Comparison of ENCODE assay signal across 12 cellular contexts in genomic region chr3:113153499-113154107, GRCh38. TPM values are rescaled to one million over a fixed set of nuclear protein-coding genes. Genes with fewer than 3 reads are reported as not detected.
A peak's percentile ranks its signal among the peaks of the same experiment; 100 is the strongest.
DNase-seq lines count a peak whose midpoint lies in the region; ATAC-seq and TF ChIP-seq lines count a peak whose summit lies in the region.
"Had no signal": no experiment of that assay in that cellular context is flagged by ENCODE, and none has a peak within 500 bp of the region (broad histone marks: within the 10 kb centered on the region; RNA-seq: fewer than 3 reads in every experiment).

No MANE protein-coding gene starts in this region.

- no peaks in the 10 kb centered on the region for H4K20me1 ChIP-seq in neural progenitor cell (ENCODE audit: low read depth)

- no peaks in the 10 kb centered on the region for H3K9me3 ChIP-seq in neural progenitor cell (ENCODE audit: low read depth)
- H3K9me3 ChIP-seq in BE2C: no peaks in the 10 kb centered on the region

- no peaks in the 10 kb centered on the region for H3K36me3 Mint-ChIP-seq in neural progenitor cell

- H3F3A ChIP-seq in neural progenitor cell (ENCODE audit: low read depth): peaks cover 13% of the 10 kb centered on the region

- TF ChIP-seq CTCF in neural progenitor cell (IDR thresholded peaks at IDR 0.05) (no peak), BE2C (IDR thresholded peaks at IDR 0.05; ENCODE audit: low read depth, low read length) (no peak)

- H3K9me3 Mint-ChIP-seq in neural progenitor cell: peaks cover 3% of the 10 kb centered on the region
- H3K9me3 Mint-ChIP-seq in stimulated activated naive CD8-positive, alpha-beta T cell treated with anti-CD3 and anti-CD28 coated beads, Interleukin-15, amount 100 ng/mL, for 72 hours: no peaks in the 10 kb centered on the region
- H3K9me3 Mint-ChIP-seq: activated CD4-positive, alpha-beta memory T cell treated with anti-CD3 and anti-CD28 coated beads, Interleukin-2, amount 10 ng/mL, durations not matched to agents 7 days and 5 days had no signal

- no peak overlapping the region for H3K4me2 ChIP-seq in neural progenitor cell

- ATAC-seq in GM18870 (IDR thresholded peaks at IDR 0.05; ENCODE audit: unreplicated experiment) (peak; percentile 93), HG02588 (IDR thresholded peaks at IDR 0.05; ENCODE audit: unreplicated experiment) (peak; percentile 89), HG03558 (IDR thresholded peaks at IDR 0.05; ENCODE audit: extremely low read depth, unreplicated experiment) (peak; percentile 65), GM18861 (IDR thresholded peaks at IDR 0.05; ENCODE audit: unreplicated experiment) (no peak)
- ATAC-seq in stimulated activated naive CD8-positive, alpha-beta T cell treated with anti-CD3 and anti-CD28 coated beads, Interleukin-15, amount 100 ng/mL, for 72 hours: no peak
- ATAC-seq: left colon had no signal

- no peaks in the 10 kb centered on the region for H3K27me3 ChIP-seq in neural progenitor cell
- no peaks in the 10 kb centered on the region for H3K27me3 ChIP-seq in BE2C

- no peak for DNase-seq in neural progenitor cell (ENCODE audit: low spot score)
- no peak for DNase-seq in stimulated activated naive CD8-positive, alpha-beta T cell treated with anti-CD3 and anti-CD28 coated beads, Interleukin-15, amount 100 ng/mL, for 72 hours
- DNase-seq in BE2C: no peak
- DNase-seq in putamen (ENCODE audit: low spot score): no peak
- DNase-seq: activated CD4-positive, alpha-beta memory T cell treated with anti-CD3 and anti-CD28 coated beads, Interleukin-2, amount 10 ng/mL, durations not matched to agents 7 days and 5 days; left colon; NCI-H1930; SHP77 treated with DMSO at 0.1 percent for 48 hours had no signal

- H3K27me3 Mint-ChIP-seq in neural progenitor cell (ENCODE audit: insufficient read depth, low read depth): peaks cover 2% of the 10 kb centered on the region
- H3K27me3 Mint-ChIP-seq in stimulated activated naive CD8-positive, alpha-beta T cell treated with anti-CD3 and anti-CD28 coated beads, Interleukin-15, amount 100 ng/mL, for 72 hours: peaks cover 15% of the 10 kb centered on the region

- H3K36me3 ChIP-seq in neural progenitor cell (no peaks in the 10 kb centered on the region), BE2C (no peaks in the 10 kb centered on the region)

- no peak overlapping the region for H3K9ac ChIP-seq in neural progenitor cell

- H3K4me3 ChIP-seq in neural progenitor cell (no peak overlapping the region), BE2C (ENCODE audit: low read depth, low read length) (no peak overlapping the region)

- H3K27ac ChIP-seq in neural progenitor cell: no peak overlapping the region

- peak overlapping the region; percentile 53 for H2AFZ ChIP-seq in neural progenitor cell (replicated peaks)

- peaks cover 20% of the 10 kb centered on the region for H3K4me1 ChIP-seq in neural progenitor cell
- H3K4me1 ChIP-seq in BE2C: no peaks in the 10 kb centered on the region; the same call in 1 of the 2 replicates

- peaks cover 56% of the 10 kb centered on the region for H3K4me1 Mint-ChIP-seq in neural progenitor cell
- H3K4me1 Mint-ChIP-seq in stimulated activated naive CD8-positive, alpha-beta T cell treated with anti-CD3 and anti-CD28 coated beads, Interleukin-15, amount 100 ng/mL, for 72 hours: no peaks in the 10 kb centered on the region
- H3K4me1 Mint-ChIP-seq: activated CD4-positive, alpha-beta memory T cell treated with anti-CD3 and anti-CD28 coated beads, Interleukin-2, amount 10 ng/mL, durations not matched to agents 7 days and 5 days had no signal

- peak overlapping the region; percentile 93 for H3K27ac Mint-ChIP-seq in neural progenitor cell
- H3K27ac Mint-ChIP-seq in stimulated activated naive CD8-positive, alpha-beta T cell treated with anti-CD3 and anti-CD28 coated beads, Interleukin-15, amount 100 ng/mL, for 72 hours: peak overlapping the region in 1 of 2 donors; percentile 67
- H3K27ac Mint-ChIP-seq: activated CD4-positive, alpha-beta memory T cell treated with anti-CD3 and anti-CD28 coated beads, Interleukin-2, amount 10 ng/mL, durations not matched to agents 7 days and 5 days had no signal

- no peak overlapping the region for H3K4me3 Mint-ChIP-seq in neural progenitor cell
- no peak overlapping the region for H3K4me3 Mint-ChIP-seq in stimulated activated naive CD8-positive, alpha-beta T cell treated with anti-CD3 and anti-CD28 coated beads, Interleukin-15, amount 100 ng/mL, for 72 hours
- H3K4me3 Mint-ChIP-seq: activated CD4-positive, alpha-beta memory T cell treated with anti-CD3 and anti-CD28 coated beads, Interleukin-2, amount 10 ng/mL, durations not matched to agents 7 days and 5 days had no signal

- no peaks in the 10 kb centered on the region for H3K79me2 ChIP-seq in neural progenitor cell (ENCODE audit: low read depth)

RNA-seq across cellular contexts. Expression of gene BOC, which starts 57.8 kb away (rescaled TPM):
- 35.2 and 57.3 TPM in 2 replicates for total RNA-seq in neural progenitor cell (ENCODE audit: low replicate concordance)
- polyA plus RNA-seq in BE2C (2012; ENCODE audit: insufficient read depth, insufficient read length, low read depth): 2.7 TPM
- total RNA-seq: activated CD4-positive, alpha-beta memory T cell treated with anti-CD3 and anti-CD28 coated beads, Interleukin-2, amount 10 ng/mL, durations not matched to agents 7 days and 5 days had no signal

Comparison
In these comparisons a context has a peak if more than half of its experiments do, and no peak if none do; other contexts are left out.
1. ATAC-seq: peak in GM18870 (single experiment), HG02588 (single experiment) and HG03558 (single experiment); none in stimulated activated naive CD8-positive, alpha-beta T cell treated with anti-CD3 and anti-CD28 coated beads, Interleukin-15, amount 100 ng/mL, for 72 hours (single experiment) and GM18861 (single experiment).